Comparison of ENCODE assay signal across 8 cellular contexts in genomic region chr1:153978274-153978909, GRCh38. TPM values are rescaled to one million over a fixed set of nuclear protein-coding genes. Genes with fewer than 3 reads are reported as not detected.
DNase-seq lines count a peak whose midpoint lies in the region; ATAC-seq, FAIRE-seq and TF ChIP-seq lines count a peak whose summit lies in the region.

No MANE protein-coding gene starts in this region.

- H3K4me2 ChIP-seq in OCI-LY1 (ENCODE audit: low read length) (peak overlapping the region; percentile 100), H1 (ENCODE audit: insufficient read depth in 1 of 2, low read depth in 2 of 2, low read length in 2 of 2) (peak overlapping the region; percentile 93 to 98)

- no peak overlapping the region for H4K91ac ChIP-seq in H1 (replicated peaks; ENCODE audit: insufficient read length, low read length)

- 77% methylated on average over 9 of the region's 9 CpGs; no CpG with 5 or more reads in 1 of the 2 experiments for WGBS in H1 (ENCODE audit: extremely low coverage in 1 of 2, insufficient coverage in 1 of 2, insufficient read length in 1 of 2, insufficient replicate concordance in 2 of 2, low coverage in 1 of 2, low lambda C conversion rate in 2 of 2, missing lambda C conversion rate in 1 of 2), 2 experiments

- TF ChIP-seq EP300 in H1 (IDR thresholded peaks at IDR 0.05; ENCODE audit: borderline replicate concordance in 1 of 2, low read depth in 2 of 2, low read length in 2 of 2) = no peak

- no peaks in the 10 kb centered on the region for H3F3A ChIP-seq in OCI-LY1 (ENCODE audit: insufficient read depth, low read length)

- no peaks in the 10 kb centered on the region for H3K27me3 Mint-ChIP-seq in Caco-2 (ENCODE audit: insufficient read depth, unreplicated experiment)

- H3K18ac ChIP-seq in H1 (ENCODE audit: extremely low read depth, low read length) = no peak overlapping the region

- H4K5ac ChIP-seq in H1 (ENCODE audit: insufficient read length, low read depth, low read length) = no peak overlapping the region

- no peaks in the 10 kb centered on the region for H3K9me3 ChIP-seq in Caco-2
- no peaks in the 10 kb centered on the region for H3K9me3 ChIP-seq in OCI-LY1 (ENCODE audit: low read length)
- H3K9me3 ChIP-seq in H1 (ENCODE audit: insufficient read depth in 2 of 2, low read depth in 1 of 2, low read length in 1 of 2) = no peaks in the 10 kb centered on the region
- H3K9me3 ChIP-seq in neutrophil = no peaks in the 10 kb centered on the region

- H3K9me2 ChIP-seq in OCI-LY1 (ENCODE audit: low read depth, low read length) = no peaks in the 10 kb centered on the region

- no peak overlapping the region for H2BK120ac ChIP-seq in H1 (replicated peaks; ENCODE audit: low read depth, low read length)

- no peak overlapping the region for H3K14ac ChIP-seq in H1 (ENCODE audit: insufficient read length)

- no peak for TF ChIP-seq POLR2A in H1 (IDR thresholded peaks at IDR 0.05; ENCODE audit: control extremely low read depth in 1 of 2, low read depth in 2 of 2, low read length in 2 of 2)

- peaks cover 16% of the 10 kb centered on the region for H3K23me2 ChIP-seq in H1 (ENCODE audit: low read depth, low read length)

- H2AFZ ChIP-seq in OCI-LY1 (ENCODE audit: low read length) (peak overlapping the region; percentile 60; the same call in 1 of the 2 replicates), H1 (ENCODE audit: low read length) (0 out of 2 replicates have a peak overlapping the region, but pooled peaks have one; percentile 85)

- peaks cover 40% of the 10 kb centered on the region for H3K36me3 Mint-ChIP-seq in Caco-2 (ENCODE audit: insufficient read depth, unreplicated experiment)

- peaks cover 6% of the 10 kb centered on the region for H3K79me1 ChIP-seq in H1 (ENCODE audit: low read depth, low read length)

- H3K4me3 Mint-ChIP-seq in Caco-2 (ENCODE audit: unreplicated experiment) = peak overlapping the region; percentile 95

- H3K27ac Mint-ChIP-seq in Caco-2 (ENCODE audit: unreplicated experiment) = peak overlapping the region; percentile 92

- intact Hi-C loops in Caco-2 (cut with micrococcal nuclease; ENCODE audit: unreplicated experiment) = no loop called here

- H3K4me1 ChIP-seq in Caco-2 (peaks cover 8% of the 10 kb centered on the region), OCI-LY1 (ENCODE audit: insufficient read depth, low read length, severe bottlenecking) (peaks cover 25% of the 10 kb centered on the region), H1 (replicated peaks in 1 of 4; ENCODE audit: control insufficient read depth in 3 of 4, insufficient read depth in 4 of 4, low read length in 3 of 4) (no peaks in the 10 kb centered on the region; a peak in 1 of 7 replicates), neutrophil (ENCODE audit: control insufficient read depth in 1 of 2, insufficient read depth in 1 of 2, low read depth in 1 of 2, low read length in 1 of 2) (peaks cover 20 to 21% of the 10 kb centered on the region in 2 experiments)

- peaks cover 6% of the 10 kb centered on the region for H3K4me1 Mint-ChIP-seq in Caco-2 (ENCODE audit: low read depth, unreplicated experiment)

- CTCF ChIA-PET in Caco-2 (lab: Charles Lee) = interaction anchor here (0.8 to 2.5 kb wide), 6 partner anchors 9 to 402 kb away, joined by 3 to 13 read pairs (median 4); partner anchors contain the start of genes CREB3L4, GATAD2B and RPS27
- CTCF ChIA-PET in H1 (lab: Charles Lee; ENCODE audit: partially characterized antibody) = interaction anchor here (0.6 to 2.7 kb wide), 11 partner anchors 8 to 207 kb away, joined by 3 to 29 read pairs (median 4); partner anchors contain the start of genes CREB3L4, RAB13 and SLC39A1

- no peak overlapping the region for H3K56ac ChIP-seq in H1 (replicated peaks; ENCODE audit: insufficient read length, low read depth, low read length)

- no peak overlapping the region for H2BK12ac ChIP-seq in H1 (ENCODE audit: low read depth, low read length)

- H3K9me3 Mint-ChIP-seq in Caco-2 (ENCODE audit: unreplicated experiment) = no peaks in the 10 kb centered on the region

- no peak overlapping the region for H3K4ac ChIP-seq in H1 (replicated peaks; ENCODE audit: insufficient read length, low read depth, low read length)

- H4K20me1 ChIP-seq in OCI-LY1 (ENCODE audit: insufficient read depth, low read length) (no peaks in the 10 kb centered on the region), H1 (replicated peaks in 1 of 2; ENCODE audit: control insufficient read depth in 1 of 2, insufficient read depth in 2 of 2, low read length in 2 of 2) (no peaks in the 10 kb centered on the region)

- H3K9ac ChIP-seq in OCI-LY1 (ENCODE audit: low read length) = peak overlapping the region; percentile 95
- H3K9ac ChIP-seq in H1 (replicated peaks in 1 of 4; ENCODE audit: extremely low read depth in 1 of 4, low read depth in 3 of 4, low read length in 3 of 4) = peak overlapping the region in 1 of 4 experiments; percentile 75; a peak in 3 of 7 replicates

- no peak overlapping the region for H2BK20ac ChIP-seq in H1 (ENCODE audit: low read length)

- peak overlapping the region; percentile 49 for H3K27ac ChIP-seq in OCI-LY1 (ENCODE audit: low read depth, low read length, poor library complexity, severe bottlenecking)
- H3K27ac ChIP-seq in H1 (ENCODE audit: low read depth, low read length) = no peak overlapping the region
- peak overlapping the region; percentile 75 for H3K27ac ChIP-seq in neutrophil

- TF ChIP-seq CTCF in Caco-2 (IDR thresholded peaks at IDR 0.05; ENCODE audit: insufficient read depth in 1 of 2, low read depth in 1 of 2, low read length in 1 of 2, severe bottlenecking in 1 of 2, unreplicated experiment in 1 of 2) (no peak), OCI-LY1 (IDR thresholded peaks at IDR 0.05; ENCODE audit: low read length) (no peak), H1 (IDR thresholded peaks at IDR 0.05; ENCODE audit: control extremely low read depth in 1 of 3, insufficient read depth in 1 of 3, low read depth in 1 of 3, low read length in 3 of 3) (no peak), neutrophil (IDR thresholded peaks at IDR 0.05) (no peak)

- H3K27me3 ChIP-seq in Caco-2 (replicated peaks; ENCODE audit: control insufficient read depth, insufficient read depth, low read length) = no peaks in the 10 kb centered on the region
- H3K27me3 ChIP-seq in OCI-LY1 (ENCODE audit: insufficient read depth, low read length) = no peaks in the 10 kb centered on the region
- H3K27me3 ChIP-seq in H1 (replicated peaks in 1 of 4; ENCODE audit: control insufficient read depth in 3 of 4, extremely low read depth in 1 of 4, insufficient read depth in 3 of 4, low read length in 3 of 4) = no peaks in the 10 kb centered on the region
- no peaks in the 10 kb centered on the region for H3K27me3 ChIP-seq in neutrophil

- H3K79me2 ChIP-seq in OCI-LY1 (ENCODE audit: insufficient read depth, low read length) (peaks cover 19% of the 10 kb centered on the region), H1 (ENCODE audit: control insufficient read depth in 1 of 2, insufficient read depth in 2 of 2, low read length in 2 of 2) (peaks cover 0 to 16% of the 10 kb centered on the region in 2 experiments; a peak in 2 of 4 replicates)

- H3K23ac ChIP-seq in H1 (ENCODE audit: insufficient read length) = no peak overlapping the region

- no peak overlapping the region for H2BK5ac ChIP-seq in H1 (ENCODE audit: low read depth, low read length)

- DNase-seq in Caco-2 (no peak), H1 (ENCODE audit: low read depth in 1 of 2, low spot score in 2 of 2) (no peak), OCI-M2 (lab: John Stamatoyannopoulos, UW; ENCODE audit: unreplicated experiment) (no peak), cerebellar cortex (ENCODE audit: low spot score) (no peak)

- no peak for TF ChIP-seq RAD21 in H1 (IDR thresholded peaks at IDR 0.05 in 1 of 2, conservative IDR thresholded peaks at IDR 0.05 in 1 of 2; ENCODE audit: low read depth in 2 of 2, low read length in 2 of 2)

- peak overlapping the region; percentile 84 for H3K4me3 ChIP-seq in Caco-2 (ENCODE audit: low read depth, low read length)
- H3K4me3 ChIP-seq in OCI-LY1 (ENCODE audit: low read depth, low read length, poor library complexity, severe bottlenecking) = peak overlapping the region; percentile 83
- H3K4me3 ChIP-seq in H1 (ENCODE audit: extremely low read depth in 1 of 4, insufficient read depth in 2 of 4, low read depth in 3 of 4, low read length in 4 of 4) = peak overlapping the region; percentile 91 to 99 (median 93)
- H3K4me3 ChIP-seq in neutrophil (ENCODE audit: low read depth in 1 of 2, low read length in 1 of 2) = peak overlapping the region; percentile 85 to 90

- no peak for ATAC-seq in GM21786 (IDR thresholded peaks at IDR 0.05; ENCODE audit: unreplicated experiment)
- no peak for ATAC-seq in GM18870 (IDR thresholded peaks at IDR 0.05; ENCODE audit: unreplicated experiment)

- FAIRE-seq in H1 (lab: Jason Lieb, UNC) = no peak

- H2BK15ac ChIP-seq in H1 (ENCODE audit: low read length) = no peak overlapping the region

- H3K36me3 ChIP-seq in Caco-2 (ENCODE audit: control insufficient read depth, insufficient read depth, low read length) = no peaks in the 10 kb centered on the region; the same call in 1 of the 2 replicates
- H3K36me3 ChIP-seq in OCI-LY1 (ENCODE audit: insufficient read depth, low read length) = peaks cover 29% of the 10 kb centered on the region
- peaks cover 16 to 54% (median 38%) of the 10 kb centered on the region in 4 experiments; a peak in 7 of 8 replicates for H3K36me3 ChIP-seq in H1 (ENCODE audit: control insufficient read depth in 2 of 4, insufficient read depth in 4 of 4, low read length in 3 of 4)
- H3K36me3 ChIP-seq in neutrophil = peaks cover 28% of the 10 kb centered on the region

- H2AK5ac ChIP-seq in H1 (ENCODE audit: low read depth, low read length) = no peak overlapping the region

- POLR2A ChIA-PET in Caco-2 (lab: Charles Lee) = interaction anchor here (0.6 to 4.0 kb wide), 7 partner anchors 8 to 345 kb away, joined by 3 to 105 read pairs (median 7); partner anchors contain the start of genes CHTOP, CREB3L4, CRTC2 and RAB13
- POLR2A ChIA-PET in H1 (lab: Charles Lee; ENCODE audit: partially characterized antibody) = interaction anchor here (0.8 to 15.5 kb wide), 18 partner anchors 12 to 202 kb away, joined by 3 to 276 read pairs (median 6); partner anchors contain the start of genes CREB3L4, CRTC2, DENND4B and GATAD2B

- H4K8ac ChIP-seq in H1 (ENCODE audit: extremely low read depth, insufficient read depth, low read length) = no peak overlapping the region

- no TSS peak for BruUV-seq in Caco-2 (replicated peaks; lab: Mats Ljungman, UMichigan)

RNA-seq across cellular contexts. Expression of gene JTB, which starts 0.9 kb away (rescaled TPM):
- total RNA-seq in Caco-2 (2022) = 123 and 124 TPM in 2 replicates
- total RNA-seq in H1 (2021; fragmentation: NEBNext Ultra II Directional; extraction: Animal tissue kit (Norgen Biotek cat#: 25700)) = 91.1 and 93.0 TPM in 2 replicates
- polyA plus RNA-seq in H1 (2011; rRNA removed) = 122 and 136 TPM in 2 replicates
- 124 TPM for polyA plus RNA-seq in H1 (2011; cell fraction: cytosol; rRNA removed)
- 125 TPM for polyA plus RNA-seq in H1 (2011; cell fraction: nucleus; rRNA removed)
- polyA plus RNA-seq in H1 (2012, experiment 1 of 2) = 74.0 to 99.6 TPM (median 80.6 TPM) in 4 replicates
- 119 TPM for polyA plus RNA-seq in H1 (2012, experiment 2 of 2)
- polyA plus RNA-seq in H1 (2013, experiment 1 of 2) = 101 TPM
- polyA plus RNA-seq in H1 (2013, experiment 2 of 2) = 115 TPM
- polyA minus RNA-seq in H1 (2011; rRNA and poly(A)+ RNA removed) = 26.2 and 32.2 TPM in 2 replicates
- 30.1 TPM for polyA minus RNA-seq in H1 (2011; cell fraction: cytosol; rRNA and poly(A)+ RNA removed)
- 22.4 TPM for polyA minus RNA-seq in H1 (2011; cell fraction: nucleus; rRNA and poly(A)+ RNA removed)

RNA-seq across cellular contexts. Expression of gene RAB13, which starts 7.7 kb away (rescaled TPM):
- 77.4 and 79.3 TPM in 2 replicates for total RNA-seq in Caco-2 (2022)
- total RNA-seq in H1 (2021; fragmentation: NEBNext Ultra II Directional; extraction: Animal tissue kit (Norgen Biotek cat#: 25700)) = 157 TPM in 2 replicates
- 65.7 and 70.5 TPM in 2 replicates for polyA plus RNA-seq in H1 (2011; rRNA removed)
- 138 TPM for polyA plus RNA-seq in H1 (2011; cell fraction: cytosol; rRNA removed)
- 35.3 TPM for polyA plus RNA-seq in H1 (2011; cell fraction: nucleus; rRNA removed)
- 307 to 384 TPM (median 313 TPM) in 4 replicates for polyA plus RNA-seq in H1 (2012, experiment 1 of 2)
- polyA plus RNA-seq in H1 (2012, experiment 2 of 2) = 65.2 TPM
- polyA plus RNA-seq in H1 (2013, experiment 1 of 2) = 337 TPM
- 337 TPM for polyA plus RNA-seq in H1 (2013, experiment 2 of 2)
- 38.0 and 54.5 TPM in 2 replicates for polyA minus RNA-seq in H1 (2011; rRNA and poly(A)+ RNA removed)
- polyA minus RNA-seq in H1 (2011; cell fraction: cytosol; rRNA and poly(A)+ RNA removed) = 34.3 TPM
- polyA minus RNA-seq in H1 (2011; cell fraction: nucleus; rRNA and poly(A)+ RNA removed) = 27.7 TPM

RNA-seq across cellular contexts. Expression of gene CREB3L4, which starts 10.7 kb away (rescaled TPM):
- total RNA-seq in Caco-2 (2022) = 9.0 and 9.8 TPM in 2 replicates
- total RNA-seq in H1 (2021; fragmentation: NEBNext Ultra II Directional; extraction: Animal tissue kit (Norgen Biotek cat#: 25700)) = 34.4 and 37.2 TPM in 2 replicates
- 50.2 and 54.0 TPM in 2 replicates for polyA plus RNA-seq in H1 (2011; rRNA removed)
- 57.3 TPM for polyA plus RNA-seq in H1 (2011; cell fraction: cytosol; rRNA removed)
- polyA plus RNA-seq in H1 (2011; cell fraction: nucleus; rRNA removed) = 103 TPM
- polyA plus RNA-seq in H1 (2012, experiment 1 of 2) = 41.0 to 47.4 TPM (median 45.7 TPM) in 4 replicates
- polyA plus RNA-seq in H1 (2012, experiment 2 of 2) = 52.5 TPM
- 35.5 TPM for polyA plus RNA-seq in H1 (2013, experiment 1 of 2)
- 33.0 TPM for polyA plus RNA-seq in H1 (2013, experiment 2 of 2)
- 69.0 and 69.5 TPM in 2 replicates for polyA minus RNA-seq in H1 (2011; rRNA and poly(A)+ RNA removed)
- 24.7 TPM for polyA minus RNA-seq in H1 (2011; cell fraction: cytosol; rRNA and poly(A)+ RNA removed)
- polyA minus RNA-seq in H1 (2011; cell fraction: nucleus; rRNA and poly(A)+ RNA removed) = 36.2 TPM

RNA-seq across cellular contexts. Expression of gene RPS27, which starts 12.2 kb away (rescaled TPM):
- total RNA-seq in Caco-2 (2022) = 2,648 and 2,676 TPM in 2 replicates
- 1,810 and 1,941 TPM in 2 replicates for total RNA-seq in H1 (2021; fragmentation: NEBNext Ultra II Directional; extraction: Animal tissue kit (Norgen Biotek cat#: 25700))
- 2,224 and 3,155 TPM in 2 replicates for polyA plus RNA-seq in H1 (2011; rRNA removed)
- polyA plus RNA-seq in H1 (2011; cell fraction: cytosol; rRNA removed) = 4,692 TPM
- 5,167 TPM for polyA plus RNA-seq in H1 (2011; cell fraction: nucleus; rRNA removed)
- 4,703 to 8,550 TPM (median 6,191 TPM) in 4 replicates for polyA plus RNA-seq in H1 (2012, experiment 1 of 2)
- 13,487 TPM for polyA plus RNA-seq in H1 (2012, experiment 2 of 2)
- polyA plus RNA-seq in H1 (2013, experiment 1 of 2) = 16,276 TPM
- polyA plus RNA-seq in H1 (2013, experiment 2 of 2) = 16,165 TPM
- polyA minus RNA-seq in H1 (2011; rRNA and poly(A)+ RNA removed) = 1,258 and 1,455 TPM in 2 replicates
- 747 TPM for polyA minus RNA-seq in H1 (2011; cell fraction: cytosol; rRNA and poly(A)+ RNA removed)
- polyA minus RNA-seq in H1 (2011; cell fraction: nucleus; rRNA and poly(A)+ RNA removed) = 1,846 TPM

RNA-seq across cellular contexts. Expression of gene SLC39A1, which starts 15.1 kb away (rescaled TPM):
- total RNA-seq in Caco-2 (2022) = 135 and 150 TPM in 2 replicates
- total RNA-seq in H1 (2021; fragmentation: NEBNext Ultra II Directional; extraction: Animal tissue kit (Norgen Biotek cat#: 25700)) = 238 and 244 TPM in 2 replicates
- polyA plus RNA-seq in H1 (2011; rRNA removed) = 318 and 337 TPM in 2 replicates
- 249 TPM for polyA plus RNA-seq in H1 (2011; cell fraction: cytosol; rRNA removed)
- polyA plus RNA-seq in H1 (2011; cell fraction: nucleus; rRNA removed) = 206 TPM
- 250 to 308 TPM (median 302 TPM) in 4 replicates for polyA plus RNA-seq in H1 (2012, experiment 1 of 2)
- polyA plus RNA-seq in H1 (2012, experiment 2 of 2) = 383 TPM
- polyA plus RNA-seq in H1 (2013, experiment 1 of 2) = 302 TPM
- polyA plus RNA-seq in H1 (2013, experiment 2 of 2) = 352 TPM
- polyA minus RNA-seq in H1 (2011; rRNA and poly(A)+ RNA removed) = 189 and 240 TPM in 2 replicates
- 126 TPM for polyA minus RNA-seq in H1 (2011; cell fraction: cytosol; rRNA and poly(A)+ RNA removed)
- polyA minus RNA-seq in H1 (2011; cell fraction: nucleus; rRNA and poly(A)+ RNA removed) = 94.0 TPM
